In the genomic region with DNA sequence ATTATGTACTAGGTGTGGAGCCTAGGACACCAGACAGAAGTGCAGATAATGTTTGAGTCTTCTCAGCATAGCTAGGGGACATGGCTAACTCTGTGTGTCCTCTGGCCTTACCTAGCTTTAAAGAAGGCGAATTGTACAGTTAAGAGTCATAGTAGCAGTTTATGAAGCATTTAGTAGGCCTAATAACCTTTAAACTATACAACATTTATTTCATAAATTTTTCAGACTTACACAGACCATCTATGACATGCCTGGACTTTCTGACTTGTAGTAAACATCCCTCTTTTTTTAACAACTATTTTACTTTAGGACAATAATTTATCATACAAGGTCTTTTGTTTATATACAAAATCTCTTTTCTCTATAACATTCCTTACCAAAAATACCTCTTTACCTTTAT, we compare ENCODE assay signal across 1 cellular context.
TF ChIP-seq lines count a peak whose summit lies in the region.

No MANE protein-coding gene starts in this region.

TF ChIP-seq in HEK293, 187 proteins besides CTCF, POLR2A, EP300 and RAD21 (continued from another document):
- TF ChIP-seq, protein P1, sequence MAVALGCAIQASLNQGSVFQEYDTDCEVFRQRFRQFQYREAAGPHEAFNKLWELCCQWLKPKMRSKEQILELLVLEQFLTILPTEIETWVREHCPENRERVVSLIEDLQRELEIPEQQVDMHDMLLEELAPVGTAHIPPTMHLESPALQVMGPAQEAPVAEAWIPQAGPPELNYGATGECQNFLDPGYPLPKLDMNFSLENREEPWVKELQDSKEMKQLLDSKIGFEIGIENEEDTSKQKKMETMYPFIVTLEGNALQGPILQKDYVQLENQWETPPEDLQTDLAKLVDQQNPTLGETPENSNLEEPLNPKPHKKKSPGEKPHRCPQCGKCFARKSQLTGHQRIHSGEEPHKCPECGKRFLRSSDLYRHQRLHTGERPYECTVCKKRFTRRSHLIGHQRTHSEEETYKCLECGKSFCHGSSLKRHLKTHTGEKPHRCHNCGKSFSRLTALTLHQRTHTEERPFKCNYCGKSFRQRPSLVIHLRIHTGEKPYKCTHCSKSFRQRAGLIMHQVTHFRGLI (tag by site-specific recombination; IDR thresholded peaks at IDR 0.05) = no peak
- TF ChIP-seq, protein P2, sequence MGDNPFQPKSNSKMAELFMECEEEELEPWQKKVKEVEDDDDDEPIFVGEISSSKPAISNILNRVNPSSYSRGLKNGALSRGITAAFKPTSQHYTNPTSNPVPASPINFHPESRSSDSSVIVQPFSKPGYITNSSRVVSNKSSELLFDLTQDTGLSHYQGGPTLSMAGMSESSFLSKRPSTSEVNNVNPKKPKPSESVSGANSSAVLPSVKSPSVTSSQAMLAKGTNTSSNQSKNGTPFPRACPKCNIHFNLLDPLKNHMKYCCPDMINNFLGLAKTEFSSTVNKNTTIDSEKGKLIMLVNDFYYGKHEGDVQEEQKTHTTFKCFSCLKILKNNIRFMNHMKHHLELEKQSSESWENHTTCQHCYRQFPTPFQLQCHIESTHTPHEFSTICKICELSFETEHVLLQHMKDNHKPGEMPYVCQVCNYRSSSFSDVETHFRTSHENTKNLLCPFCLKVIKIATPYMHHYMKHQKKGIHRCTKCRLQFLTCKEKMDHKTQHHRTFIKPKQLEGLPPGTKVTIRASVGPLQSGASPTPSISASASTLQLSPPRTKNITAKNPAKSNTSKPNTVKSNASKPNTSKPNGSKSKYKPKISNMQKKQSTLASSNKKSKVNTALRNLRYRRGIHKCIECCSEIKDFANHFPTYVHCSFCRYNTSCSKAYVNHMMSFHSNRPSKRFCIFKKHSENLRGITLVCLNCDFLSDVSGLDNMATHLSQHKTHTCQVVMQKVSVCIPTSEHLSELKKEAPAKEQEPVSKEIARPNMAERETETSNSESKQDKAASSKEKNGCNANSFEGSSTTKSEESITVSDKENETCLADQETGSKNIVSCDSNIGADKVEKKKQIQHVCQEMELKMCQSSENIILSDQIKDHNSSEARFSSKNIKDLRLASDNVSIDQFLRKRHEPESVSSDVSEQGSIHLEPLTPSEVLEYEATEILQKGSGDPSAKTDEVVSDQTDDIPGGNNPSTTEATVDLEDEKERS (tag by site-specific recombination; IDR thresholded peaks at IDR 0.05) = peak; percentile 68; the same call in 1 of the 2 replicates
